ENCODE assay signal across 9 cellular contexts in the genomic region with DNA sequence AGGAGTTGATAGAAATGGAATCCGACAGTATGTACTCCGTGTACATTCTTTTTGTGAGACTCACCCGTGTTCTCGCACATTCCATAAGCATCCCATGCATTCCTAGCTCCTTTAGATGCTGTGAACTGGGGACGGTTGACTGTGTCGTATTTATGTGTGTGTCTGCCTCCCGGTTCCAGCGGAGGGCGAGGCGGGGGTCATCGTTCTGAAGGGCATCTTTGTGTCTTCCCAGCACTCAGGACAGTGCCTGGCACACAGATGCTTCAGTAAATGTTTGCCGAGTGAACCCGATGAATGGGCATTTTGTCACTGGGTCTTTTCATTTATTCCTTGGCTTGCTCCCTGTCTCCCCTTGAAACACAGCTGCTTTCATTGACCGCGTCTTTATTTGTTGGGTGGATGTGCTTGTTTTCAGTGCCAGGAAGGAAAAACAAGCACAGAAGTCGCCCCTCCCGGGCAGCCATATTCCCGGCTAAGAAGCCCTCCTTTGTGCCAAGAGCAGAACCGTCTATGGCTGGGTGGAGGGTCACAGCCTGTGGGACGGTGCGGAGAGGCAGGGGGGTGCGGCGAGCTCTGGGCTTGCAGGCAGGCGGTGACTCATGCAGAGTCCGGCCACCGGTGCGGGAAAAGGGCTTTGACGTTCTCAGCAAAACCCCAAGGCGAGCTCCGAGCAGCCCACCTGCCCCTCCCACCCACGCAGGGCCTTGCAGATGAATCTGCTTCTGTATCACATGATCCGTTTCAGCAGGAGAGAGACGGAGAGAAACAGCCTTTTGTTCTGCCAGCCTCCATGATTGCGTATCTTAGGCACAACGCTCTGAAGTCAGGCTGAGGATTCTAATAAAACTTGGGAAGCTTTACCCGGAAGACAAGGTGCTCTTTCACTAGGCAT. TPM values are rescaled to one million over a fixed set of nuclear protein-coding genes. Genes with fewer than 3 reads are reported as not detected.
A peak's percentile ranks its signal among the peaks of the same experiment; 100 is the strongest.
DNase-seq lines count a peak whose midpoint lies in the region; ATAC-seq and TF ChIP-seq lines count a peak whose summit lies in the region.
"Had no signal": no experiment of that assay in that cellular context is flagged by ENCODE, and none has a peak within 500 bp of the region (broad histone marks: within the 10 kb centered on the region; RNA-seq: fewer than 3 reads in every experiment).

No MANE protein-coding gene starts in this region.

- H3K36me3 ChIP-seq in Caco-2 (ENCODE audit: control insufficient read depth, insufficient read depth, low read length) = no peaks in the 10 kb centered on the region
- H3K36me3 ChIP-seq in MM.1S (replicated peaks; ENCODE audit: insufficient read depth, low read length) = no peaks in the 10 kb centered on the region

- intact Hi-C loops in Caco-2 (cut with micrococcal nuclease; ENCODE audit: unreplicated experiment) = loop anchor here (1.0 to 5.0 kb wide), 2 partner anchors 16 to 250 kb away; a partner anchor contains a TSS

- H2AFZ ChIP-seq in MM.1S (ENCODE audit: low read length) = no peak overlapping the region

- no TSS peak for BruUV-seq in Caco-2 (replicated peaks; lab: Mats Ljungman, UMichigan)

- no peaks in the 10 kb centered on the region for H3F3A ChIP-seq in MM.1S (ENCODE audit: insufficient read depth, low read length)

- H3K9me3 Mint-ChIP-seq in Caco-2 (ENCODE audit: unreplicated experiment) = no peaks in the 10 kb centered on the region
- H3K9me3 Mint-ChIP-seq: activated naive CD8-positive, alpha-beta T cell treated with anti-CD3 and anti-CD28 coated beads, Interleukin-2, amount 10 ng/mL, durations not matched to agents 7 days and 5 days had no signal

- CTCF ChIA-PET in Caco-2 (lab: Charles Lee) = interaction anchor here (0.6 to 2.1 kb wide), 6 partner anchors 11 to 186 kb away, joined by 3 to 10 read pairs (median 3); a partner anchor contains a TSS

- peak overlapping the region; percentile 74 for H3K4me3 Mint-ChIP-seq in Caco-2 (ENCODE audit: unreplicated experiment)
- H3K4me3 Mint-ChIP-seq: activated naive CD8-positive, alpha-beta T cell treated with anti-CD3 and anti-CD28 coated beads, Interleukin-2, amount 10 ng/mL, durations not matched to agents 7 days and 5 days had no signal

- no peaks in the 10 kb centered on the region for H4K20me1 ChIP-seq in MM.1S (ENCODE audit: insufficient read depth, low read length)

- H3K79me2 ChIP-seq in MM.1S (ENCODE audit: low read length) = no peaks in the 10 kb centered on the region

- H3K4me1 ChIP-seq in Caco-2 = peaks cover 26% of the 10 kb centered on the region
- H3K4me1 ChIP-seq in MM.1S (ENCODE audit: low read length) = 0 out of 2 replicates have a peak, but pooled peaks cover 3% of the 10 kb centered on the region

- DNase-seq in Caco-2 = peak; percentile 69 to 76
- peak; percentile 91 for DNase-seq in RPMI7951 (ENCODE audit: low read depth)
- peak; percentile 54 for DNase-seq in fibroblast of peridontal ligament (ENCODE audit: extremely low read depth)
- DNase-seq in non-pigmented ciliary epithelial cell (ENCODE audit: low read depth) = peak; percentile 96
- no peak for DNase-seq in NCI-H446 treated with DMSO at 0.1 percent for 48 hours (lab: John Stamatoyannopoulos, UW)
- DNase-seq in MM.1S = no peak
- no peak for DNase-seq in DMS153 treated with DMSO at 0.1 percent for 48 hours (lab: John Stamatoyannopoulos, UW; ENCODE audit: unreplicated experiment)
- DNase-seq: activated naive CD8-positive, alpha-beta T cell treated with anti-CD3 and anti-CD28 coated beads, Interleukin-2, amount 10 ng/mL, durations not matched to agents 7 days and 5 days had no signal

- no peak overlapping the region for H3K4me2 ChIP-seq in MM.1S (ENCODE audit: low read depth, low read length)

- peaks cover 5% of the 10 kb centered on the region for H3K4me1 Mint-ChIP-seq in Caco-2 (ENCODE audit: low read depth, unreplicated experiment)

- no peak overlapping the region for H3K9ac ChIP-seq in MM.1S (ENCODE audit: low read length)

- TF ChIP-seq CTCF in Caco-2 (IDR thresholded peaks at IDR 0.05; ENCODE audit: insufficient read depth in 1 of 2, low read depth in 1 of 2, low read length in 1 of 2, severe bottlenecking in 1 of 2, unreplicated experiment in 1 of 2) (no peak), MM.1S (IDR thresholded peaks at IDR 0.05; ENCODE audit: low read length) (no peak)

- peak overlapping the region; percentile 54 for H3K27ac Mint-ChIP-seq in Caco-2 (ENCODE audit: unreplicated experiment)
- H3K27ac Mint-ChIP-seq: activated naive CD8-positive, alpha-beta T cell treated with anti-CD3 and anti-CD28 coated beads, Interleukin-2, amount 10 ng/mL, durations not matched to agents 7 days and 5 days had no signal

- peak overlapping the region; percentile 42 for H3K4me3 ChIP-seq in Caco-2 (ENCODE audit: low read depth, low read length)
- H3K4me3 ChIP-seq in MM.1S (ENCODE audit: low read length) = no peak overlapping the region

- POLR2A ChIA-PET in Caco-2 (lab: Charles Lee) = interaction anchor here (0.6 to 1.5 kb wide), 7 partner anchors 11 to 248 kb away, joined by 3 to 15 read pairs (median 5); a partner anchor contains a TSS

- H3K9me3 ChIP-seq in Caco-2 = no peaks in the 10 kb centered on the region
- no peaks in the 10 kb centered on the region for H3K9me3 ChIP-seq in MM.1S (replicated peaks; ENCODE audit: insufficient read depth, low read length)

- no peak for ATAC-seq in HG03342 (IDR thresholded peaks at IDR 0.05; ENCODE audit: unreplicated experiment)

- H3K27me3 ChIP-seq in Caco-2 (replicated peaks; ENCODE audit: control insufficient read depth, insufficient read depth, low read length) (no peaks in the 10 kb centered on the region; the same call in 1 of the 2 replicates), MM.1S (replicated peaks; ENCODE audit: insufficient read depth, low read length) (no peaks in the 10 kb centered on the region)

- no peak overlapping the region for H3K27ac ChIP-seq in MM.1S (ENCODE audit: low read length)

- no peaks in the 10 kb centered on the region for H3K9me2 ChIP-seq in MM.1S (replicated peaks; ENCODE audit: insufficient read depth, low read length)

- H3K36me3 Mint-ChIP-seq in Caco-2 (ENCODE audit: insufficient read depth, unreplicated experiment) = peaks cover 6% of the 10 kb centered on the region
- H3K36me3 Mint-ChIP-seq: activated naive CD8-positive, alpha-beta T cell treated with anti-CD3 and anti-CD28 coated beads, Interleukin-2, amount 10 ng/mL, durations not matched to agents 7 days and 5 days had no signal

- no peaks in the 10 kb centered on the region for H3K27me3 Mint-ChIP-seq in Caco-2 (ENCODE audit: insufficient read depth, unreplicated experiment)

RNA-seq across cellular contexts. Expression of a gene that starts 11.2 kb away (rescaled TPM):
- total RNA-seq in Caco-2 (2022) = 20.9 and 21.3 TPM in 2 replicates
- 26.8 and 35.2 TPM in 2 replicates for total RNA-seq in RPMI7951 (2014; rRNA removed; shearing (Covaris generic))

RNA-seq across cellular contexts. Expression of a gene that starts 20.0 kb away (rescaled TPM):
- total RNA-seq in Caco-2 (2022) = 143 and 150 TPM in 2 replicates
- total RNA-seq in RPMI7951 (2014; rRNA removed; shearing (Covaris generic)) = 22.1 and 26.7 TPM in 2 replicates
- total RNA-seq: activated naive CD8-positive, alpha-beta T cell treated with anti-CD3 and anti-CD28 coated beads, Interleukin-2, amount 10 ng/mL, durations not matched to agents 7 days and 5 days had no signal

Comparison
In these comparisons a context has a peak if more than half of its experiments do, and no peak if none do; other contexts are left out.
1. DNase-seq: peak in Caco-2 (2 of 2), RPMI7951 (single experiment), fibroblast of peridontal ligament (single experiment) and non-pigmented ciliary epithelial cell (single experiment); none in NCI-H446 treated with DMSO at 0.1 percent for 48 hours (single experiment), MM.1S (single experiment) and DMS153 treated with DMSO at 0.1 percent for 48 hours (single experiment).